ENCODE assay signal across 10 cellular contexts in the genomic region with DNA sequence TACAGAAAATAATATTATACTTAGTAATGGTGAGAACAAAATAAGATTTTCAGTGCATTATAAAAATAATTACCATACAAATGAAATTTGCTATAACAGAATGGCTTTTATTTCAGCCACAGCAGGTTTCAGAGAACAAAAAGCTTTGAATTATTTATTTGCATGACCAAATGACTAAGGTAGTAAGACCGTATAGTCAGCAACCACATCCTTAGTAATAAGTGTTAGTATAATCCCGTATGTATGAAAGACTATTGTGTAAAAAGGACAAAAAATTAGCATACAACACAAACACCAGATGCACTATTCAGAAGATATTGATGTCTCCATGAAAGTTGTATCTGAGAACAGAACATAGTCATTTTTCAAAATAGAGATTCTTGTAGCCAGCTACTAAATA. TPM values are rescaled to one million over a fixed set of nuclear protein-coding genes. Genes with fewer than 3 reads are reported as not detected.
DNase-seq lines count a peak whose midpoint lies in the region; ATAC-seq and TF ChIP-seq lines count a peak whose summit lies in the region.
"Had no signal": no experiment of that assay in that cellular context is flagged by ENCODE, and none has a peak within 500 bp of the region (broad histone marks: within the 10 kb centered on the region; RNA-seq: fewer than 3 reads in every experiment).

No MANE protein-coding gene starts in this region.

- TF ChIP-seq CTCF in brain microvascular endothelial cell (IDR thresholded peaks at IDR 0.05; ENCODE audit: low read depth, low read length, missing control alignments), result no peak

- CTCF ChIA-PET in activated CD4-positive, alpha-beta memory T cell treated with anti-CD3 and anti-CD28 coated beads for 36 hours (lab: Charles Lee), result interaction anchor here (1.0 kb wide), 1 partner anchor 146 kb away, joined by 4 read pairs; no protein-coding TSS in a partner anchor

- H3K4me3 Mint-ChIP-seq in activated naive CD8-positive, alpha-beta T cell treated with anti-CD3 and anti-CD28 coated beads, Interleukin-2, amount 50 U/mL, for 24 hours, result no peak overlapping the region
- no peak overlapping the region for H3K4me3 Mint-ChIP-seq in activated naive CD8-positive, alpha-beta T cell treated with anti-CD3 and anti-CD28 coated beads for 36 hours
- no peak overlapping the region for H3K4me3 Mint-ChIP-seq in activated CD4-positive, alpha-beta memory T cell treated with anti-CD3 and anti-CD28 coated beads for 36 hours

- H3K27me3 Mint-ChIP-seq in activated naive CD8-positive, alpha-beta T cell treated with anti-CD3 and anti-CD28 coated beads, Interleukin-2, amount 50 U/mL, for 24 hours, result no peaks in the 10 kb centered on the region
- H3K27me3 Mint-ChIP-seq in activated naive CD8-positive, alpha-beta T cell treated with anti-CD3 and anti-CD28 coated beads for 36 hours, result no peaks in the 10 kb centered on the region
- no peaks in the 10 kb centered on the region for H3K27me3 Mint-ChIP-seq in activated CD4-positive, alpha-beta memory T cell treated with anti-CD3 and anti-CD28 coated beads for 36 hours

- H3K27me3 ChIP-seq in brain microvascular endothelial cell (replicated peaks), result no peaks in the 10 kb centered on the region

- H3K4me3 ChIP-seq in brain microvascular endothelial cell (ENCODE audit: low read depth, low read length), result no peak overlapping the region

- POLR2A ChIA-PET in activated CD4-positive, alpha-beta memory T cell treated with anti-CD3 and anti-CD28 coated beads for 36 hours (lab: Charles Lee), result no interaction called here

- H3K27ac ChIP-seq in brain microvascular endothelial cell (peak overlapping the region; percentile 45), substantia nigra (ENCODE audit: low read depth, low read length, poor library complexity, severe bottlenecking) (no peak overlapping the region)

- H3K4me1 Mint-ChIP-seq in activated naive CD8-positive, alpha-beta T cell treated with anti-CD3 and anti-CD28 coated beads, Interleukin-2, amount 50 U/mL, for 24 hours, result peaks cover 64% of the 10 kb centered on the region
- peaks cover 56% of the 10 kb centered on the region for H3K4me1 Mint-ChIP-seq in activated naive CD8-positive, alpha-beta T cell treated with anti-CD3 and anti-CD28 coated beads for 36 hours
- H3K4me1 Mint-ChIP-seq in activated CD4-positive, alpha-beta memory T cell treated with anti-CD3 and anti-CD28 coated beads for 36 hours (ENCODE audit: low read depth), result peaks cover 59% of the 10 kb centered on the region

- DNase-seq in activated naive CD8-positive, alpha-beta T cell treated with anti-CD3 and anti-CD28 coated beads, Interleukin-2, amount 50 U/mL, for 24 hours, result no peak
- DNase-seq in activated naive CD8-positive, alpha-beta T cell treated with anti-CD3 and anti-CD28 coated beads for 36 hours, result no peak
- DNase-seq in brain microvascular endothelial cell, result no peak
- no peak for DNase-seq in iPS-NIHi7 (ENCODE audit: extremely low spot score)
- DNase-seq in substantia nigra (lab: John Stamatoyannopoulos, UW), result no peak
- no peak for DNase-seq in HuH-7.5 (ENCODE audit: low spot score)
- DNase-seq in activated CD4-positive, alpha-beta memory T cell treated with anti-CD3 and anti-CD28 coated beads for 36 hours, result no peak
- DNase-seq: activated naive CD4-positive, alpha-beta T cell; nucleus accumbens had no signal

- H3K36me3 ChIP-seq in brain microvascular endothelial cell (replicated peaks), result no peaks in the 10 kb centered on the region

- H3K27ac Mint-ChIP-seq in activated naive CD8-positive, alpha-beta T cell treated with anti-CD3 and anti-CD28 coated beads, Interleukin-2, amount 50 U/mL, for 24 hours, result no peak overlapping the region
- no peak overlapping the region for H3K27ac Mint-ChIP-seq in activated naive CD8-positive, alpha-beta T cell treated with anti-CD3 and anti-CD28 coated beads for 36 hours
- no peak overlapping the region for H3K27ac Mint-ChIP-seq in activated CD4-positive, alpha-beta memory T cell treated with anti-CD3 and anti-CD28 coated beads for 36 hours

- intact Hi-C loops in activated CD4-positive, alpha-beta memory T cell treated with anti-CD3 and anti-CD28 coated beads for 36 hours (cut with micrococcal nuclease), result no loop called here

- H3K36me3 Mint-ChIP-seq in activated naive CD8-positive, alpha-beta T cell treated with anti-CD3 and anti-CD28 coated beads, Interleukin-2, amount 50 U/mL, for 24 hours (ENCODE audit: low read depth), result peaks cover 3% of the 10 kb centered on the region
- peaks cover 9% of the 10 kb centered on the region for H3K36me3 Mint-ChIP-seq in activated naive CD8-positive, alpha-beta T cell treated with anti-CD3 and anti-CD28 coated beads for 36 hours
- no peaks in the 10 kb centered on the region for H3K36me3 Mint-ChIP-seq in activated CD4-positive, alpha-beta memory T cell treated with anti-CD3 and anti-CD28 coated beads for 36 hours

- no peaks in the 10 kb centered on the region for H3K9me3 Mint-ChIP-seq in activated naive CD8-positive, alpha-beta T cell treated with anti-CD3 and anti-CD28 coated beads, Interleukin-2, amount 50 U/mL, for 24 hours
- H3K9me3 Mint-ChIP-seq in activated naive CD8-positive, alpha-beta T cell treated with anti-CD3 and anti-CD28 coated beads for 36 hours, result no peaks in the 10 kb centered on the region
- H3K9me3 Mint-ChIP-seq in activated CD4-positive, alpha-beta memory T cell treated with anti-CD3 and anti-CD28 coated beads for 36 hours, result no peaks in the 10 kb centered on the region

- in situ Hi-C loops in brain microvascular endothelial cell (cut with HindIII; ENCODE audit: low pct_ligation_motif_present, low sequenced_read_pairs), result no loop called here

- ATAC-seq in activated naive CD8-positive, alpha-beta T cell treated with anti-CD3 and anti-CD28 coated beads, Interleukin-2, amount 50 U/mL, for 24 hours, result peak; percentile 71
- peak; percentile 46 for ATAC-seq in HG03159 (IDR thresholded peaks at IDR 0.05; ENCODE audit: unreplicated experiment)

RNA-seq across cellular contexts. Expression of gene PDZD8, which starts 12.2 kb away (rescaled TPM):
- 10 to 100 TPM; 19.7 to 20.4 TPM for total RNA-seq in activated naive CD8-positive, alpha-beta T cell treated with anti-CD3 and anti-CD28 coated beads for 36 hours
- total RNA-seq in activated CD4-positive, alpha-beta memory T cell treated with anti-CD3 and anti-CD28 coated beads for 36 hours, result 10 to 100 TPM; 14.3 to 16.2 TPM
